In genomic region chr12:27530157-27530922, GRCh38 we compare ENCODE assay signal across 1 cellular context.
TF ChIP-seq lines count a peak whose summit lies in the region.

No MANE protein-coding gene starts in this region.

TF ChIP-seq in Ishikawa, 13 proteins besides CTCF, POLR2A, EP300 and RAD21 (continued from another document):
- no peak for TF ChIP-seq TAF1 (IDR thresholded peaks at IDR 0.05; ENCODE audit: low read depth)
- TF ChIP-seq MAX (IDR thresholded peaks at IDR 0.05) = 0 out of 2 replicates have a peak, but pooled peaks have one; percentile 8
- TF ChIP-seq TCF12 (IDR thresholded peaks at IDR 0.05; ENCODE audit: low read depth) = no peak
- no peak for TF ChIP-seq CEBPB (IDR thresholded peaks at IDR 0.05)
- 0 out of 2 replicates have a peak, but pooled peaks have one; percentile 24 for TF ChIP-seq NFIC (IDR thresholded peaks at IDR 0.05)
